In genomic region chr1:2652152-2652925, GRCh38 we compare ENCODE assay signal across 9 cellular contexts. TPM values are rescaled to one million over a fixed set of nuclear protein-coding genes. Genes with fewer than 3 reads are reported as not detected.
DNase-seq lines count a peak whose midpoint lies in the region; ATAC-seq and TF ChIP-seq lines count a peak whose summit lies in the region.
"Not testable (repeated sequence)": the region's sequence is repeated elsewhere in the genome, so short reads cannot be mapped to it uniquely, and the experiment has no call there.
"Had no signal": no experiment of that assay in that cellular context is flagged by ENCODE, and none has a peak within 500 bp of the region (broad histone marks: within the 10 kb centered on the region; RNA-seq: fewer than 3 reads in every experiment).

No MANE protein-coding gene starts in this region.

- 38% methylated on average over 16 of the region's 16 CpGs for WGBS in right cardiac atrium
- 28 to 40% methylated on average over 16 of the region's 16 CpGs for WGBS in sigmoid colon, 2 donors

- not testable (repeated sequence) for TF ChIP-seq CTCF in HCT116 (IDR thresholded peaks at IDR 0.05 in 2 of 3, conservative IDR thresholded peaks at IDR 0.05 in 1 of 3; ENCODE audit: borderline replicate concordance in 1 of 3, insufficient read depth in 1 of 3, low read depth in 2 of 3, low read length in 2 of 3); sigmoid colon (IDR thresholded peaks at IDR 0.05)

- H3K27ac ChIP-seq in HCT116 (ENCODE audit: low read depth, low read length); right cardiac atrium (ENCODE audit: low read length); sigmoid colon: not testable (repeated sequence)

- not testable (repeated sequence) for H3K4me2 ChIP-seq in HCT116 (ENCODE audit: low read length)

- H3K27ac Mint-ChIP-seq in activated CD4-positive, alpha-beta memory T cell treated with anti-CD3 and anti-CD28 coated beads for 36 hours, result not testable (repeated sequence)
- peak overlapping the region; percentile 20 for H3K27ac Mint-ChIP-seq in activated T-helper 17 cell treated with anti-CD3 and anti-CD28 coated beads, Interleukin-2, amount 50 U/mL, for 72 hours
- H3K27ac Mint-ChIP-seq in effector memory CD8-positive, alpha-beta T cell, result peak overlapping the region; percentile 8 to 28
- H3K27ac Mint-ChIP-seq in natural killer cell treated with Interleukin-12 subunit alpha and Interleukin-12 subunit beta and Interleukin-15 and Interleukin-18, amount 100 ng/mL, for 72 hours, result peak overlapping the region in 1 of 2 donors; percentile 53

- CTCF ChIA-PET in HCT116 (lab: Charles Lee); activated CD4-positive, alpha-beta memory T cell treated with anti-CD3 and anti-CD28 coated beads for 36 hours (lab: Charles Lee): not testable (repeated sequence)

- peaks cover 37% of the 10 kb centered on the region for H3K27me3 Mint-ChIP-seq in activated CD4-positive, alpha-beta memory T cell treated with anti-CD3 and anti-CD28 coated beads for 36 hours
- peaks cover 38% of the 10 kb centered on the region for H3K27me3 Mint-ChIP-seq in activated T-helper 17 cell treated with anti-CD3 and anti-CD28 coated beads, Interleukin-2, amount 50 U/mL, for 72 hours
- peaks cover 48 to 56% of the 10 kb centered on the region in 2 donors for H3K27me3 Mint-ChIP-seq in effector memory CD8-positive, alpha-beta T cell
- H3K27me3 Mint-ChIP-seq in natural killer cell treated with Interleukin-12 subunit alpha and Interleukin-12 subunit beta and Interleukin-15 and Interleukin-18, amount 100 ng/mL, for 72 hours, result peaks cover 15 to 31% of the 10 kb centered on the region in 2 donors

- H3K36me3 ChIP-seq in HCT116 (ENCODE audit: control insufficient read depth in 1 of 2, insufficient read depth in 2 of 2, low read length in 2 of 2); sigmoid colon: not testable (repeated sequence)

- RAD21 ChIA-PET in HCT116 (lab: Charles Lee; ENCODE audit: low non-redundant PET in 1 of 2, low total read pairs in 2 of 2, uncharacterized antibody in 2 of 2, unreplicated experiment in 2 of 2), result not testable (repeated sequence)

- BruUV-seq in HCT116 (replicated peaks; lab: Mats Ljungman, UMichigan), result not testable (repeated sequence)

- not testable (repeated sequence) for TF ChIP-seq RAD21 in HCT116 (IDR thresholded peaks at IDR 0.05; ENCODE audit: low read depth)

- ATAC-seq in HCT116; activated T-helper 17 cell treated with anti-CD3 and anti-CD28 coated beads, Interleukin-2, amount 50 U/mL, for 72 hours (replicated peaks); effector memory CD8-positive, alpha-beta T cell (replicated peaks); right cardiac atrium; natural killer cell treated with Interleukin-12 subunit alpha and Interleukin-12 subunit beta and Interleukin-15 and Interleukin-18, amount 100 ng/mL, for 72 hours: not testable (repeated sequence)

- not testable (repeated sequence) for H3K4me3 ChIP-seq in HCT116 (replicated peaks in 1 of 2; ENCODE audit: low read depth in 1 of 2, low read length in 2 of 2); right cardiac atrium (ENCODE audit: low read length); sigmoid colon

- not testable (repeated sequence) for H3K4me3 Mint-ChIP-seq in activated CD4-positive, alpha-beta memory T cell treated with anti-CD3 and anti-CD28 coated beads for 36 hours; activated T-helper 17 cell treated with anti-CD3 and anti-CD28 coated beads, Interleukin-2, amount 50 U/mL, for 72 hours; effector memory CD8-positive, alpha-beta T cell; natural killer cell treated with Interleukin-12 subunit alpha and Interleukin-12 subunit beta and Interleukin-15 and Interleukin-18, amount 100 ng/mL, for 72 hours

- H3K36me3 Mint-ChIP-seq in activated CD4-positive, alpha-beta memory T cell treated with anti-CD3 and anti-CD28 coated beads for 36 hours; activated T-helper 17 cell treated with anti-CD3 and anti-CD28 coated beads, Interleukin-2, amount 50 U/mL, for 72 hours (ENCODE audit: low read depth); effector memory CD8-positive, alpha-beta T cell (ENCODE audit: insufficient read depth); natural killer cell treated with Interleukin-12 subunit alpha and Interleukin-12 subunit beta and Interleukin-15 and Interleukin-18, amount 100 ng/mL, for 72 hours: not testable (repeated sequence)

- not testable (repeated sequence) for H3K9me3 Mint-ChIP-seq in activated CD4-positive, alpha-beta memory T cell treated with anti-CD3 and anti-CD28 coated beads for 36 hours; activated T-helper 17 cell treated with anti-CD3 and anti-CD28 coated beads, Interleukin-2, amount 50 U/mL, for 72 hours; effector memory CD8-positive, alpha-beta T cell; natural killer cell treated with Interleukin-12 subunit alpha and Interleukin-12 subunit beta and Interleukin-15 and Interleukin-18, amount 100 ng/mL, for 72 hours

- not testable (repeated sequence) for H3K79me2 ChIP-seq in HCT116 (ENCODE audit: insufficient read depth, low read length)

- H3K4me1 Mint-ChIP-seq in activated CD4-positive, alpha-beta memory T cell treated with anti-CD3 and anti-CD28 coated beads for 36 hours (ENCODE audit: low read depth); activated T-helper 17 cell treated with anti-CD3 and anti-CD28 coated beads, Interleukin-2, amount 50 U/mL, for 72 hours; natural killer cell treated with Interleukin-12 subunit alpha and Interleukin-12 subunit beta and Interleukin-15 and Interleukin-18, amount 100 ng/mL, for 72 hours (ENCODE audit: low read depth in 2 of 2): not testable (repeated sequence)
- H3K4me1 Mint-ChIP-seq in effector memory CD8-positive, alpha-beta T cell (ENCODE audit: low read depth in 2 of 2), result peaks cover 7 to 19% of the 10 kb centered on the region in 2 donors

- H2AFZ ChIP-seq in HCT116 (ENCODE audit: low read depth, low read length, poor library complexity, severe bottlenecking), result not testable (repeated sequence)

- not testable (repeated sequence) for H3K9ac ChIP-seq in HCT116 (ENCODE audit: low read length)

- H4K20me1 ChIP-seq in HCT116 (ENCODE audit: insufficient read depth), result not testable (repeated sequence)

- intact Hi-C loops in HCT116 (cut with micrococcal nuclease); activated CD4-positive, alpha-beta memory T cell treated with anti-CD3 and anti-CD28 coated beads for 36 hours (cut with micrococcal nuclease); right cardiac atrium (cut with DNase I); sigmoid colon (cut with DNase I): not testable (repeated sequence)

- H3K9me3 ChIP-seq in HCT116 (ENCODE audit: control insufficient read depth in 1 of 2, insufficient read depth in 1 of 2, low read depth in 1 of 2, low read length in 2 of 2); right cardiac atrium (ENCODE audit: control insufficient read depth, low read length); sigmoid colon: not testable (repeated sequence)

- not testable (repeated sequence) for DNase-seq in HCT116 (ENCODE audit: low read depth, low spot score); effector memory CD8-positive, alpha-beta T cell
- peak; percentile 8 for DNase-seq in activated CD4-positive, alpha-beta memory T cell treated with anti-CD3 and anti-CD28 coated beads for 36 hours
- DNase-seq in right cardiac atrium (peak; percentile 20 to 57 (median 49)), sigmoid colon (peak; percentile 74)
- DNase-seq in natural killer cell treated with Interleukin-12 subunit alpha and Interleukin-12 subunit beta and Interleukin-15 and Interleukin-18, amount 100 ng/mL, for 72 hours (ENCODE audit: low spot score), result peak; percentile 64

- not testable (repeated sequence) for TF ChIP-seq POLR2A in HCT116 (IDR thresholded peaks at IDR 0.05; ENCODE audit: borderline replicate concordance, extremely low read depth, insufficient read depth, insufficient read length); sigmoid colon (IDR thresholded peaks at IDR 0.05)

- H3K27me3 ChIP-seq in HCT116 (ENCODE audit: insufficient read depth, low read length) (peaks cover 72% of the 10 kb centered on the region), sigmoid colon (peaks cover 3 to 29% (median 9%) of the 10 kb centered on the region in 3 donors)
- H3K27me3 ChIP-seq in right cardiac atrium (ENCODE audit: control insufficient read depth, insufficient read depth), result not testable (repeated sequence)

- H3K9me2 ChIP-seq in HCT116 (ENCODE audit: insufficient read depth), result not testable (repeated sequence)

- TF ChIP-seq EP300 in sigmoid colon (IDR thresholded peaks at IDR 0.05), result not testable (repeated sequence)

- not testable (repeated sequence) for H3K4me1 ChIP-seq in HCT116 (ENCODE audit: control insufficient read depth in 1 of 2, insufficient read depth in 2 of 2, low read length in 2 of 2); right cardiac atrium (ENCODE audit: control insufficient read depth, insufficient read depth, low read length); sigmoid colon

- POLR2A ChIA-PET in HCT116 (lab: Charles Lee); activated CD4-positive, alpha-beta memory T cell treated with anti-CD3 and anti-CD28 coated beads for 36 hours (lab: Charles Lee): not testable (repeated sequence)

TF ChIP-seq in HCT116, 20 proteins besides CTCF, POLR2A, EP300 and RAD21:
- 0 out of 2 replicates have a peak, but pooled peaks have one; percentile 41 for TF ChIP-seq EZH2 (IDR thresholded peaks at IDR 0.05)
TF ChIP-seq in HCT116: peak in this region for 1; not testable (repeated sequence) for 19.

RNA-seq across cellular contexts. Expression of gene MMEL1, which starts 19.5 kb away (rescaled TPM):
- 2.7 TPM for total RNA-seq in HCT116 (2021; ENCODE audit: unreplicated experiment)
- polyA plus RNA-seq in HCT116 (2012), result 3.0 and 8.1 TPM in 2 replicates
- total RNA-seq in activated CD4-positive, alpha-beta memory T cell treated with anti-CD3 and anti-CD28 coated beads for 36 hours, result 1 to 10 TPM in 1 of 2 experiments, under 1 TPM in 1; 1.00 to 1.2 TPM
- total RNA-seq in activated T-helper 17 cell treated with anti-CD3 and anti-CD28 coated beads, Interleukin-2, amount 50 U/mL, for 72 hours, result under 1 TPM; 0.54 to 0.87 TPM
- total RNA-seq in right cardiac atrium, result 1 to 10 TPM in 1 of 4 donors, under 1 TPM in 3; 0.32 to 1.5 (median 0.83) TPM
- polyA plus RNA-seq in right cardiac atrium, result 1.7 TPM
- under 1 TPM in 1 of 2 donors, not detected in 1; 0.81 TPM for total RNA-seq in natural killer cell treated with Interleukin-12 subunit alpha and Interleukin-12 subunit beta and Interleukin-15 and Interleukin-18, amount 100 ng/mL, for 72 hours
- 1 to 10 TPM in 2 of 4 donors, under 1 TPM in 1, not detected in 1; 0.66 to 3.4 (median 2.9) TPM for total RNA-seq in sigmoid colon
- polyA plus RNA-seq in sigmoid colon, result 10 to 100 TPM in 2 of 3 donors, 1 to 10 TPM in 1; 5.0 to 37.2 (median 14.8) TPM
- total RNA-seq: Daoy, HT1080 had no signal
